8 cellular contexts compared by ENCODE assay signal in genomic region chr17:30323895-30324319, GRCh38. TPM values are rescaled to one million over a fixed set of nuclear protein-coding genes. Genes with fewer than 3 reads are reported as not detected.
A peak's percentile ranks its signal among the peaks of the same experiment; 100 is the strongest.
DNase-seq lines count a peak whose midpoint lies in the region; ATAC-seq and TF ChIP-seq lines count a peak whose summit lies in the region.

No MANE protein-coding gene starts in this region.

- DNase-seq in GDM1 (lab: John Stamatoyannopoulos, UW) (peak; percentile 55), NCI-H2029 treated with DMSO at 0.1 percent for 48 hours (lab: John Stamatoyannopoulos, UW) (peak; percentile 29), foreskin fibroblast (peak; percentile 24 to 64), islet precursor cell (no peak), NCI-H128 (lab: John Stamatoyannopoulos, UW; ENCODE audit: unreplicated experiment) (no peak)
- peak; percentile 41 for DNase-seq in activated CD8-positive, alpha-beta T cell treated with anti-CD3 and anti-CD28 coated beads, Interleukin-2, amount 10 ng/mL, durations not matched to agents 7 days and 5 days

- H3K4me1 Mint-ChIP-seq in activated CD8-positive, alpha-beta T cell treated with anti-CD3 and anti-CD28 coated beads, Interleukin-2, amount 10 ng/mL, durations not matched to agents 7 days and 5 days (ENCODE audit: low read depth): peaks cover 26% of the 10 kb centered on the region

- TF ChIP-seq CTCF in foreskin fibroblast (IDR thresholded peaks at IDR 0.05; ENCODE audit: low read depth, low read length): no peak

- POLR2A ChIA-PET in activated CD8-positive, alpha-beta T cell treated with anti-CD3 and anti-CD28 coated beads, Interleukin-2, amount 10 ng/mL, durations not matched to agents 7 days and 5 days (lab: Charles Lee): interaction anchor here (0.6 to 1.6 kb wide), 2 partner anchors 32 to 33 kb away, joined by 4 to 5 read pairs; partner anchors contain the start of gene BLMH

- no peaks in the 10 kb centered on the region for H3K36me3 Mint-ChIP-seq in activated CD8-positive, alpha-beta T cell treated with anti-CD3 and anti-CD28 coated beads, Interleukin-2, amount 10 ng/mL, durations not matched to agents 7 days and 5 days (ENCODE audit: low read depth)

- ATAC-seq in activated CD8-positive, alpha-beta T cell treated with anti-CD3 and anti-CD28 coated beads, Interleukin-2, amount 10 ng/mL, durations not matched to agents 7 days and 5 days: peak; percentile 67
- ATAC-seq in HG03469 (IDR thresholded peaks at IDR 0.05; ENCODE audit: unreplicated experiment) (no peak), GM19328 (IDR thresholded peaks at IDR 0.05; ENCODE audit: unreplicated experiment) (no peak)

- CTCF ChIA-PET in activated CD8-positive, alpha-beta T cell treated with anti-CD3 and anti-CD28 coated beads, Interleukin-2, amount 10 ng/mL, durations not matched to agents 7 days and 5 days (lab: Charles Lee): interaction anchor here (0.7 to 3.3 kb wide), 12 partner anchors 9 to 229 kb away, joined by 3 to 25 read pairs (median 4); partner anchors contain the start of genes BLMH and TMIGD1

- peak overlapping the region; percentile 35 for H3K27ac Mint-ChIP-seq in activated CD8-positive, alpha-beta T cell treated with anti-CD3 and anti-CD28 coated beads, Interleukin-2, amount 10 ng/mL, durations not matched to agents 7 days and 5 days

- no peak overlapping the region for H3K4me3 ChIP-seq in foreskin fibroblast (ENCODE audit: low read depth in 1 of 2, low read length in 2 of 2)

- H3K27me3 Mint-ChIP-seq in activated CD8-positive, alpha-beta T cell treated with anti-CD3 and anti-CD28 coated beads, Interleukin-2, amount 10 ng/mL, durations not matched to agents 7 days and 5 days (ENCODE audit: low read depth): peaks cover 4% of the 10 kb centered on the region

- peak overlapping the region; percentile 34 for H3K4me3 Mint-ChIP-seq in activated CD8-positive, alpha-beta T cell treated with anti-CD3 and anti-CD28 coated beads, Interleukin-2, amount 10 ng/mL, durations not matched to agents 7 days and 5 days

- H3K9me3 Mint-ChIP-seq in activated CD8-positive, alpha-beta T cell treated with anti-CD3 and anti-CD28 coated beads, Interleukin-2, amount 10 ng/mL, durations not matched to agents 7 days and 5 days (ENCODE audit: insufficient read depth): no peaks in the 10 kb centered on the region

RNA-seq across cellular contexts. Expression of gene TMIGD1, which starts 9.9 kb away (rescaled TPM):
- total RNA-seq in activated CD8-positive, alpha-beta T cell treated with anti-CD3 and anti-CD28 coated beads, Interleukin-2, amount 10 ng/mL, durations not matched to agents 7 days and 5 days: not detected

RNA-seq across cellular contexts. Expression of gene BLMH, which starts 32.2 kb away (rescaled TPM):
- 10 to 100 TPM; 57.9 to 61.1 TPM for total RNA-seq in activated CD8-positive, alpha-beta T cell treated with anti-CD3 and anti-CD28 coated beads, Interleukin-2, amount 10 ng/mL, durations not matched to agents 7 days and 5 days

RNA-seq across cellular contexts. Expression of gene CPD, which starts 54.8 kb away (rescaled TPM):
- total RNA-seq in activated CD8-positive, alpha-beta T cell treated with anti-CD3 and anti-CD28 coated beads, Interleukin-2, amount 10 ng/mL, durations not matched to agents 7 days and 5 days: 10 to 100 TPM; 18.6 to 19.1 TPM

Comparison
In these comparisons a context has a peak if more than half of its experiments do, and no peak if none do; other contexts are left out.
1. DNase-seq: peak in GDM1 (single experiment), NCI-H2029 treated with DMSO at 0.1 percent for 48 hours (single experiment), activated CD8-positive, alpha-beta T cell treated with anti-CD3 and anti-CD28 coated beads, Interleukin-2, amount 10 ng/mL, durations not matched to agents 7 days and 5 days (single experiment) and foreskin fibroblast (2 of 2); none in islet precursor cell (single experiment) and NCI-H128 (single experiment).